29 cellular contexts compared by ENCODE assay signal in the genomic region with DNA sequence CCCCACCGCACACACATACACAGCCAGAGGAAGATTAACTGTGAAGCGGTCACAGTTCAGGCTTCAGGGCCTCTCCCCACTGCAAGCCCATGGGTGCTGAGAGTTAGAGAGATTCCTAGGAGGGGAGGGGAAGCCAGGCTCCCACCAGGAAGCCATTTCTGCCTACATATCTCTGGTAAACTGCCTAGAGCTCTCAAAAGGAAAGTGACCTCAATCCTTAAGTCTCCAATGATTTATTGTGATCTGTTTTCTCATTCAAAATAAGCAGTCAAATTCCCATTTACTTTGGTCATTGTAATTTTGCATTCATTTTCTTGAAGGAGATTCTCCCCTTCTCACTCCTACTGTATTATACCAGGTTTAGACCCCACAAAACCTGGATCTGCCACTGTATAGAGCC.
DNase-seq lines count a peak whose midpoint lies in the region; ATAC-seq and TF ChIP-seq lines count a peak whose summit lies in the region.
"Had no signal": no experiment of that assay in that cellular context is flagged by ENCODE, and none has a peak within 500 bp of the region (broad histone marks: within the 10 kb centered on the region; RNA-seq: fewer than 3 reads in every experiment).

No MANE protein-coding gene starts in this region.

- no peaks in the 10 kb centered on the region for H4K20me1 ChIP-seq in neural progenitor cell (ENCODE audit: low read depth)

- no peak overlapping the region for H3K9ac ChIP-seq in neural progenitor cell

- no peak overlapping the region for H3K4me3 Mint-ChIP-seq in CD4-positive, CD25-positive, alpha-beta regulatory T cell
- H3K4me3 Mint-ChIP-seq in neural progenitor cell (no peak overlapping the region), T-cell (no peak overlapping the region), Calu3 (ENCODE audit: low read depth, unreplicated experiment) (no peak overlapping the region)
- H3K4me3 Mint-ChIP-seq: CD14-positive monocyte, HFFc6 had no signal

- H3K27me3 ChIP-seq in CD4-positive, CD25-positive, alpha-beta regulatory T cell (ENCODE audit: control insufficient read depth, insufficient read depth, low read length) = peaks cover 4% of the 10 kb centered on the region
- H3K27me3 ChIP-seq in neural progenitor cell = no peaks in the 10 kb centered on the region

- H3F3A ChIP-seq in neural progenitor cell (ENCODE audit: low read depth) = no peaks in the 10 kb centered on the region

- H3K27me3 Mint-ChIP-seq in CD4-positive, CD25-positive, alpha-beta regulatory T cell = peaks cover 20% of the 10 kb centered on the region
- peaks cover 6% of the 10 kb centered on the region for H3K27me3 Mint-ChIP-seq in neural progenitor cell (ENCODE audit: insufficient read depth, low read depth)
- H3K27me3 Mint-ChIP-seq in T-cell = no peaks in the 10 kb centered on the region
- peaks cover 47% of the 10 kb centered on the region for H3K27me3 Mint-ChIP-seq in Calu3 (ENCODE audit: unreplicated experiment)

- POLR2A ChIA-PET in T-cell (lab: Charles Lee) = interaction anchor here in 1 of 2 donors (0.5 kb wide), 1 partner anchor 30 kb away, joined by 3 read pairs; no protein-coding TSS in a partner anchor

- H3K36me3 ChIP-seq in CD4-positive, CD25-positive, alpha-beta regulatory T cell (ENCODE audit: control insufficient read depth, insufficient read depth, low read length) = no peaks in the 10 kb centered on the region
- H3K36me3 ChIP-seq in neural progenitor cell = no peaks in the 10 kb centered on the region
- H3K36me3 ChIP-seq: BE2C had no signal

- CTCF ChIA-PET in T-cell (lab: Charles Lee) (no interaction called here), Calu3 (lab: Charles Lee) (no interaction called here)

- in situ Hi-C loops in astrocyte of the spinal cord (cut with HindIII; ENCODE audit: low sequenced_read_pairs) = no loop called here

- no peaks in the 10 kb centered on the region for H3K4me1 ChIP-seq in CD4-positive, CD25-positive, alpha-beta regulatory T cell (ENCODE audit: control insufficient read depth, insufficient read depth, low read length, poor library complexity, severe bottlenecking)
- H3K4me1 ChIP-seq in neural progenitor cell = no peaks in the 10 kb centered on the region
- H3K4me1 ChIP-seq: BE2C had no signal

- no peak for DNase-seq in CD4-positive, CD25-positive, alpha-beta regulatory T cell
- DNase-seq in M059J (ENCODE audit: low read depth) (peak; percentile 30), astrocyte of the spinal cord (ENCODE audit: low read depth, low spot score) (peak; percentile 1), neural progenitor cell (ENCODE audit: low spot score) (no peak), T-cell (no peak), hepatic stellate cell (ENCODE audit: low spot score) (no peak), Calu3 (no peak)
- DNase-seq: 8988T; ACHN; BE2C; DMS153; DND-41; H7; HFFc6; Karpas-422; MV-4-11; NCI-H1105; NCI-H1436 treated with DMSO at 0.1 percent for 48 hours; NCI-H187 treated with DMSO at 0.1 percent for 48 hours; NCI-H2107; NCI-H446; NCI-H526; NCI-H82; NK-92 treated with Interleukin-12 subunit alpha and Interleukin-12 subunit beta, amount 100 ng/mL, for 24 hours; RPMI8226; SHP77 had no signal

- no peaks in the 10 kb centered on the region for H3K9me3 Mint-ChIP-seq in CD4-positive, CD25-positive, alpha-beta regulatory T cell
- H3K9me3 Mint-ChIP-seq in neural progenitor cell (peaks cover 2% of the 10 kb centered on the region), T-cell (no peaks in the 10 kb centered on the region), Calu3 (ENCODE audit: low read depth, unreplicated experiment) (no peaks in the 10 kb centered on the region)
- H3K9me3 Mint-ChIP-seq: CD14-positive monocyte, HFFc6 had no signal

- no TSS peak for BruUV-seq in Calu3 (replicated peaks; lab: Mats Ljungman, UMichigan)

- H3K9me3 ChIP-seq in CD4-positive, CD25-positive, alpha-beta regulatory T cell (ENCODE audit: control insufficient read depth in 2 of 2, low read length in 2 of 2) = no peaks in the 10 kb centered on the region
- no peaks in the 10 kb centered on the region for H3K9me3 ChIP-seq in neural progenitor cell (ENCODE audit: low read depth)
- H3K9me3 ChIP-seq: BE2C had no signal

- peak overlapping the region in 2 of 3 donors; percentile 16 to 33 for H3K27ac Mint-ChIP-seq in CD4-positive, CD25-positive, alpha-beta regulatory T cell
- no peak overlapping the region for H3K27ac Mint-ChIP-seq in neural progenitor cell
- no peak overlapping the region for H3K27ac Mint-ChIP-seq in T-cell
- no peak overlapping the region for H3K27ac Mint-ChIP-seq in Calu3 (ENCODE audit: unreplicated experiment)
- H3K27ac Mint-ChIP-seq: HFFc6 had no signal

- H2AFZ ChIP-seq in neural progenitor cell (replicated peaks) = peak overlapping the region; percentile 3

- H3K36me3 Mint-ChIP-seq in CD4-positive, CD25-positive, alpha-beta regulatory T cell = no peaks in the 10 kb centered on the region
- no peaks in the 10 kb centered on the region for H3K36me3 Mint-ChIP-seq in neural progenitor cell
- H3K36me3 Mint-ChIP-seq in T-cell = no peaks in the 10 kb centered on the region
- no peaks in the 10 kb centered on the region for H3K36me3 Mint-ChIP-seq in Calu3 (ENCODE audit: insufficient read depth, unreplicated experiment)
- H3K36me3 Mint-ChIP-seq: CD14-positive monocyte had no signal

- H3K4me1 Mint-ChIP-seq in CD4-positive, CD25-positive, alpha-beta regulatory T cell = peaks cover 0 to 4% (median 0%) of the 10 kb centered on the region in 4 donors
- H3K4me1 Mint-ChIP-seq in neural progenitor cell = no peaks in the 10 kb centered on the region
- H3K4me1 Mint-ChIP-seq in T-cell = peaks cover 0 to 13% (median 5%) of the 10 kb centered on the region in 3 donors
- no peaks in the 10 kb centered on the region for H3K4me1 Mint-ChIP-seq in Calu3 (ENCODE audit: low read depth, unreplicated experiment)
- H3K4me1 Mint-ChIP-seq: CD14-positive monocyte had no signal

- intact Hi-C loops in Calu3 (cut with micrococcal nuclease; ENCODE audit: unreplicated experiment) = no loop called here

- no peak for ATAC-seq in CD4-positive, CD25-positive, alpha-beta regulatory T cell (ENCODE audit: low read depth in 2 of 2)
- ATAC-seq in T-cell (replicated peaks in 1 of 4) = no peak
- ATAC-seq: HepG2 had no signal

- TF ChIP-seq CTCF in astrocyte of the spinal cord (IDR thresholded peaks at IDR 0.05; ENCODE audit: low read depth, low read length) = no peak
- TF ChIP-seq CTCF in neural progenitor cell (IDR thresholded peaks at IDR 0.05) = no peak
- no peak for TF ChIP-seq CTCF in Calu3 (IDR thresholded peaks at IDR 0.05; ENCODE audit: unreplicated experiment)

- H3K79me2 ChIP-seq in neural progenitor cell (ENCODE audit: low read depth) = no peaks in the 10 kb centered on the region

- no peak overlapping the region for H3K4me2 ChIP-seq in neural progenitor cell

- no peak overlapping the region for H3K27ac ChIP-seq in CD4-positive, CD25-positive, alpha-beta regulatory T cell (ENCODE audit: insufficient read depth, low read length, poor library complexity, severe bottlenecking)
- no peak overlapping the region for H3K27ac ChIP-seq in neural progenitor cell
- H3K27ac ChIP-seq: SK-N-MC had no signal

- H3K4me3 ChIP-seq in CD4-positive, CD25-positive, alpha-beta regulatory T cell (ENCODE audit: low read depth, low read length) = no peak overlapping the region
- H3K4me3 ChIP-seq in astrocyte of the spinal cord (ENCODE audit: low read depth, low read length) = no peak overlapping the region
- H3K4me3 ChIP-seq in neural progenitor cell = no peak overlapping the region
- H3K4me3 ChIP-seq: SK-N-MC had no signal

Comparison
In these comparisons a context has a peak if more than half of its experiments do, and no peak if none do; other contexts are left out.
1. DNase-seq: peak in M059J (single experiment) and astrocyte of the spinal cord (single experiment); none in CD4-positive, CD25-positive, alpha-beta regulatory T cell (0 of 3), neural progenitor cell (single experiment), T-cell (0 of 34), hepatic stellate cell (single experiment) and Calu3 (single experiment).
2. H3K27ac Mint-ChIP-seq: peak in CD4-positive, CD25-positive, alpha-beta regulatory T cell (2 of 3); none in neural progenitor cell (single experiment), T-cell (0 of 2) and Calu3 (single experiment).